In genomic region chr19:41206926-41207750, GRCh38 we compare ENCODE assay signal across 1 cellular context.
TF ChIP-seq lines count a peak whose summit lies in the region.

No MANE protein-coding gene starts in this region.

TF ChIP-seq in WTC11, 78 proteins besides CTCF, POLR2A, EP300 and RAD21 (continued from another document):
- no peak for TF ChIP-seq RORB (CRISPR knock-in tag; IDR thresholded peaks at IDR 0.05)
- no peak for TF ChIP-seq PRRX2 (CRISPR knock-in tag; IDR thresholded peaks at IDR 0.05)
- no peak for TF ChIP-seq ZNF281 (CRISPR knock-in tag; IDR thresholded peaks at IDR 0.05)
- no peak for TF ChIP-seq NFE2L1 (CRISPR knock-in tag; IDR thresholded peaks at IDR 0.05)
- no peak for TF ChIP-seq PRDM15 (CRISPR knock-in tag; IDR thresholded peaks at IDR 0.05)
- TF ChIP-seq E2F4 (CRISPR knock-in tag; IDR thresholded peaks at IDR 0.05; ENCODE audit: borderline replicate concordance, low read depth) = no peak
- no peak for TF ChIP-seq E2F1 (CRISPR knock-in tag; IDR thresholded peaks at IDR 0.05)
- TF ChIP-seq ATF6 (CRISPR knock-in tag; IDR thresholded peaks at IDR 0.05) = no peak
- no peak for TF ChIP-seq FOXP1 (CRISPR knock-in tag; IDR thresholded peaks at IDR 0.05; ENCODE audit: borderline replicate concordance)
- TF ChIP-seq JUN (CRISPR knock-in tag; IDR thresholded peaks at IDR 0.05) = no peak
- no peak for TF ChIP-seq GABPB1 (CRISPR knock-in tag; IDR thresholded peaks at IDR 0.05)
- no peak for TF ChIP-seq ZBTB43 (CRISPR knock-in tag; IDR thresholded peaks at IDR 0.05)
- TF ChIP-seq TCF7 (CRISPR knock-in tag; IDR thresholded peaks at IDR 0.05; ENCODE audit: low read depth) = no peak
- TF ChIP-seq PREB (CRISPR knock-in tag; IDR thresholded peaks at IDR 0.05; ENCODE audit: borderline replicate concordance) = no peak
- no peak for TF ChIP-seq ZNF423 (CRISPR knock-in tag; IDR thresholded peaks at IDR 0.05)
TF ChIP-seq in WTC11: peak in this region for 0.
